ENCODE assay signal across 9 cellular contexts in the genomic region with DNA sequence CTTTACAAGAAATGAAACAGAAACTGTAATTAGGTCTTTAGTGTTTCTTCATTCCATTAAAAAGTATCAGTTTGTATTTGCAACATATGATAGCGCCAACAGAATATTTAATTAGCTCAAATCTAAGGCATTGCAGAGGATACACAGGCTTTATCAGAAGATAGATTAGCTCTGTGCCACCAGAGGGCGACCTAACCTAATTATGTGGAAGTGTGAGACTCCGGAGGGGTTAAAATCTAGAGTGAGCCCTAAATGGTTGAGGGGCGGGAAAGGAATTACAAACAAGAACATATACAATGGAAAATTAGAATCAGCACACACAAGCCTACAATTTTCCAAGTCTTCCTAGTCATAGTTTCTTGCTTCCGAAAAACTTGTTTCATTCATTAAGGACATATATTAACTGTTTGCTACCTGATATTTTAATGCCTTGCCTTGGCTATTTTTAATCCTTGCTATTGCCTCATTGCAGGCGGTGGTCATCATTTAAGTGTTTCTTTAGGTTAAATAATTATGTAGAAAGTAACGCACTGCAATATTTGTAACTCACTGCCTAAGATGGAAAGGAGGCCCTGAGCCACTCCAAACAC. TPM values are rescaled to one million over a fixed set of nuclear protein-coding genes. Genes with fewer than 3 reads are reported as not detected.
DNase-seq lines count a peak whose midpoint lies in the region; ATAC-seq and TF ChIP-seq lines count a peak whose summit lies in the region.
"Had no signal": no experiment of that assay in that cellular context is flagged by ENCODE, and none has a peak within 500 bp of the region (broad histone marks: within the 10 kb centered on the region; RNA-seq: fewer than 3 reads in every experiment).

No MANE protein-coding gene starts in this region.

- DNase-seq in DMS53 (lab: John Stamatoyannopoulos, UW) (peak; percentile 71), DMS53 treated with DMSO at 0.1 percent for 48 hours (lab: John Stamatoyannopoulos, UW; ENCODE audit: unreplicated experiment) (no peak), M059J (ENCODE audit: low read depth) (peak; percentile 63), SK-MEL-5 (ENCODE audit: low read depth, low spot score) (peak; percentile 85), cerebellum (ENCODE audit: low spot score) (peak; percentile 13), right lobe of liver (peak in 2 of 3 donors; percentile 56)
- DNase-seq in stimulated activated naive CD8-positive, alpha-beta T cell treated with anti-CD3 and anti-CD28 coated beads, Interleukin-15, amount 100 ng/mL, for 72 hours: peak; percentile 39 to 40
- no peak for DNase-seq in central memory CD4-positive, alpha-beta T cell

- H3K9me3 ChIP-seq in right lobe of liver: no peaks in the 10 kb centered on the region
- H3K9me3 ChIP-seq: BLaER1 had no signal

- no peak overlapping the region for H3K27ac ChIP-seq in right lobe of liver
- H3K27ac ChIP-seq: BLaER1 had no signal

- H3K4me1 ChIP-seq in right lobe of liver: peaks cover 0 to 17% (median 0%) of the 10 kb centered on the region in 4 donors
- H3K4me1 ChIP-seq: BLaER1 had no signal

- WGBS in right lobe of liver (ENCODE audit: insufficient coverage, low coverage, low lambda C conversion rate, missing lambda C conversion rate): 22% methylated on average over 7 of the region's 7 CpGs

- peak; percentile 50 to 82 (median 74) for TF ChIP-seq CTCF in right lobe of liver (IDR thresholded peaks at IDR 0.05)

- H3K4me3 Mint-ChIP-seq in stimulated activated naive CD8-positive, alpha-beta T cell treated with anti-CD3 and anti-CD28 coated beads, Interleukin-15, amount 100 ng/mL, for 72 hours: no peak overlapping the region

- no peaks in the 10 kb centered on the region for H3K9me3 Mint-ChIP-seq in stimulated activated naive CD8-positive, alpha-beta T cell treated with anti-CD3 and anti-CD28 coated beads, Interleukin-15, amount 100 ng/mL, for 72 hours

- in situ Hi-C loops in SK-MEL-5 (cut with HindIII; ENCODE audit: low pct_unique_long_range_greater_than_20kb, low sequenced_read_pairs): no loop called here

- H3K27ac Mint-ChIP-seq in stimulated activated naive CD8-positive, alpha-beta T cell treated with anti-CD3 and anti-CD28 coated beads, Interleukin-15, amount 100 ng/mL, for 72 hours: no peak overlapping the region

- no peaks in the 10 kb centered on the region for H3K36me3 ChIP-seq in right lobe of liver
- H3K36me3 ChIP-seq: BLaER1 had no signal

- H3K4me1 Mint-ChIP-seq in stimulated activated naive CD8-positive, alpha-beta T cell treated with anti-CD3 and anti-CD28 coated beads, Interleukin-15, amount 100 ng/mL, for 72 hours: no peaks in the 10 kb centered on the region

- intact Hi-C loops in right lobe of liver (cut with DNase I): loop anchor here in 1 of 2 donors (5.0 kb wide), 1 partner anchor 404 kb away; no protein-coding TSS in a partner anchor

- peak; percentile 70 to 80 (median 76) for ATAC-seq in right lobe of liver
- ATAC-seq in stimulated activated naive CD8-positive, alpha-beta T cell treated with anti-CD3 and anti-CD28 coated beads, Interleukin-15, amount 100 ng/mL, for 72 hours: peak; percentile 68

- no peaks in the 10 kb centered on the region for H3K27me3 ChIP-seq in right lobe of liver
- H3K27me3 ChIP-seq: BLaER1 had no signal

- TF ChIP-seq POLR2A in right lobe of liver (IDR thresholded peaks at IDR 0.05): no peak

- no peaks in the 10 kb centered on the region for H3K27me3 Mint-ChIP-seq in stimulated activated naive CD8-positive, alpha-beta T cell treated with anti-CD3 and anti-CD28 coated beads, Interleukin-15, amount 100 ng/mL, for 72 hours

- no peak overlapping the region for H3K4me3 ChIP-seq in right lobe of liver
- H3K4me3 ChIP-seq: BLaER1 had no signal

RNA-seq across cellular contexts. Expression of gene RYR3, which starts 18.0 kb away (rescaled TPM):
- total RNA-seq in M059J (2014; rRNA removed; shearing (Covaris generic)): not detected in 2 replicates
- total RNA-seq in SK-MEL-5 (2014; rRNA removed; shearing (Covaris generic)): 0.08 and 0.16 TPM in 2 replicates
- polyA plus RNA-seq in SK-MEL-5 (2015; cell fraction: cytosol; rRNA removed): 0.07 and 0.35 TPM in 2 replicates
- 0.16 and 0.65 TPM in 2 replicates for polyA plus RNA-seq in SK-MEL-5 (2015; cell fraction: nucleus; rRNA removed)
- total RNA-seq in cerebellum (62.5 TPM), right lobe of liver (under 1 TPM in 3 of 6 experiments, not detected in 3; under 0.01 to 0.31 (median 0.05) TPM)

Comparison
In these comparisons a context has a peak if more than half of its experiments do, and no peak if none do; other contexts are left out.
1. DNase-seq: peak in DMS53 (single experiment), M059J (single experiment), SK-MEL-5 (single experiment), cerebellum (single experiment), right lobe of liver (2 of 3) and stimulated activated naive CD8-positive, alpha-beta T cell treated with anti-CD3 and anti-CD28 coated beads, Interleukin-15, amount 100 ng/mL, for 72 hours (2 of 2); none in DMS53 treated with DMSO at 0.1 percent for 48 hours (single experiment) and central memory CD4-positive, alpha-beta T cell (single experiment).
2. RNA of gene RYR3, which starts 18.0 kb away (total RNA-seq): 62.5 TPM in cerebellum (single experiment); 0.08 to 0.16 TPM in SK-MEL-5, not detected in M059J and under 0.01 to 0.31 TPM in right lobe of liver; every median in the first group is over 10 times any median in the second.